Comparison of ENCODE assay signal across 11 cellular contexts in the genomic region with DNA sequence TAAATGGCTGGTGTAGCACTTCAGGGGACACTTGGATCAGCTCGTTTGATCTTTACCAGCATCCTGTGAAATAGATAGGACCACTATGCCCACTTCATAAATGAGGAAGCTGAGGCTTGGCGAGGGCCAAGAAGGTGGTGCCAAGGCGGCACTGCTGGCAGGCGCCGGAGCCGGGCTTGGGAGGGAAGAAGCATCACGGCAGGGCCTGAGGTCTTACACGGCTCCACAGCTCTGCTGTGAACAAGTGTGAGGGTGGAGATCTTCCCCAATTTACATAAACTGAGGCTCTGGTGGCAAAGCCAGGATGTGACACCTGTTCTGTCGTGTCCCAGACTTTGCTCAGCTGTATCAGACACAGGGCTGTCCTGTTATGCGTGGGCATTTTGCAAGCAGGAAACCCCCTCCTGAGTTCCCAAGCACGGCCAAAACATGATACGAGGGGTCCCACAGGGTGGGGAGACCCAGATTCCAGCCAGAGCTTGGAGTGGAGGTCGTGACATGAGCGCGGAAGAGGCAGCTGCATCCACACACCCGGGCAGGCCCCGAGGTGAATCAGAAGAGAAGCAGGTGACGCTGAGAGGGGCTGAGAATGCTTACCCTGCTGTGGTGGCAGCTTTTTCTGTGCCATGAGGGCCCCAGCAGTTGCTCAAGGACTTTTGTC.
DNase-seq lines count a peak whose midpoint lies in the region; ATAC-seq and TF ChIP-seq lines count a peak whose summit lies in the region.
"Had no signal": no experiment of that assay in that cellular context is flagged by ENCODE, and none has a peak within 500 bp of the region (broad histone marks: within the 10 kb centered on the region; RNA-seq: fewer than 3 reads in every experiment).

No MANE protein-coding gene starts in this region.

- no peaks in the 10 kb centered on the region for H3K27me3 ChIP-seq in suprapubic skin

- WGBS in suprapubic skin, result 71% methylated on average over 17 of the region's 18 CpGs

- POLR2A ChIA-PET in GM10248 (lab: Yijun Ruan, JAX), result no interaction called here

- no peaks in the 10 kb centered on the region for H3K4me1 Mint-ChIP-seq in central memory CD8-positive, alpha-beta T cell
- peaks cover 14% of the 10 kb centered on the region for H3K4me1 Mint-ChIP-seq in mesothelial cell of epicardium

- H3K4me1 ChIP-seq in suprapubic skin, result no peaks in the 10 kb centered on the region

- H3K27me3 Mint-ChIP-seq in central memory CD8-positive, alpha-beta T cell, result peaks cover 7% of the 10 kb centered on the region
- H3K27me3 Mint-ChIP-seq in mesothelial cell of epicardium (ENCODE audit: low read depth), result no peaks in the 10 kb centered on the region

- TF ChIP-seq CTCF in GM10248 (IDR thresholded peaks at IDR 0.05; ENCODE audit: control extremely low read depth, extremely low read depth, low read depth, missing control alignments) (no peak), mesothelial cell of epicardium (IDR thresholded peaks at IDR 0.05; ENCODE audit: unreplicated experiment) (no peak), suprapubic skin (IDR thresholded peaks at IDR 0.05) (no peak)

- H3K36me3 ChIP-seq in suprapubic skin, result no peaks in the 10 kb centered on the region

- peak; percentile 82 for DNase-seq in GM10248 (ENCODE audit: extremely low spot score)
- DNase-seq in central memory CD8-positive, alpha-beta T cell (ENCODE audit: low spot score in 2 of 2), result no peak
- DNase-seq in mesothelial cell of epicardium (ENCODE audit: low spot score in 2 of 2, unreplicated experiment in 2 of 2), result no peak
- DNase-seq in UCSD-AML1 (lab: John Stamatoyannopoulos, UW; ENCODE audit: unreplicated experiment), result no peak
- no peak for DNase-seq in suprapubic skin (ENCODE audit: low spot score in 2 of 2)
- no peak for DNase-seq in MV-4-11 (lab: John Stamatoyannopoulos, UW)
- DNase-seq: NCI-H82 had no signal

- H3K4me3 ChIP-seq in suprapubic skin, result no peak overlapping the region

- ATAC-seq in GM19397 (IDR thresholded peaks at IDR 0.05; ENCODE audit: unreplicated experiment), result peak; percentile 66
- peak; percentile 76 for ATAC-seq in HG03045 (IDR thresholded peaks at IDR 0.05; ENCODE audit: unreplicated experiment)
- ATAC-seq in central memory CD8-positive, alpha-beta T cell (replicated peaks; ENCODE audit: extremely low read depth, poor library complexity, severe bottlenecking), result peak; percentile 24
- ATAC-seq: activated naive CD4-positive, alpha-beta T cell treated with anti-CD3 and anti-CD28 coated beads, Interleukin-2, amount 50 U/mL, for 72 hours had no signal

- no peaks in the 10 kb centered on the region for H3K36me3 Mint-ChIP-seq in central memory CD8-positive, alpha-beta T cell (ENCODE audit: insufficient read depth)
- no peaks in the 10 kb centered on the region for H3K36me3 Mint-ChIP-seq in mesothelial cell of epicardium
- H3K36me3 Mint-ChIP-seq: activated naive CD4-positive, alpha-beta T cell treated with anti-CD3 and anti-CD28 coated beads, Interleukin-2, amount 50 U/mL, for 72 hours had no signal

- no peak overlapping the region for H3K4me3 Mint-ChIP-seq in central memory CD8-positive, alpha-beta T cell
- H3K4me3 Mint-ChIP-seq in mesothelial cell of epicardium, result no peak overlapping the region

- no peaks in the 10 kb centered on the region for H3K9me3 ChIP-seq in suprapubic skin

- TF ChIP-seq EP300 in suprapubic skin (IDR thresholded peaks at IDR 0.05), result no peak

- CTCF ChIA-PET in GM10248 (lab: Yijun Ruan, JAX), result interaction anchor here (0.8 to 4.6 kb wide), 14 partner anchors 9 to 310 kb away, joined by 3 to 30 read pairs (median 3); no protein-coding TSS in a partner anchor

- TF ChIP-seq POLR2A in suprapubic skin (IDR thresholded peaks at IDR 0.05), result no peak

- no peak overlapping the region for H3K27ac ChIP-seq in suprapubic skin
- H3K27ac ChIP-seq: C4-2B had no signal

- no peak overlapping the region for H3K27ac Mint-ChIP-seq in central memory CD8-positive, alpha-beta T cell (ENCODE audit: low read depth)
- H3K27ac Mint-ChIP-seq in mesothelial cell of epicardium, result no peak overlapping the region
- H3K27ac Mint-ChIP-seq: activated naive CD4-positive, alpha-beta T cell treated with anti-CD3 and anti-CD28 coated beads, Interleukin-2, amount 50 U/mL, for 72 hours had no signal

- H3K9me3 Mint-ChIP-seq in central memory CD8-positive, alpha-beta T cell, result no peaks in the 10 kb centered on the region
- H3K9me3 Mint-ChIP-seq in mesothelial cell of epicardium, result no peaks in the 10 kb centered on the region
- H3K9me3 Mint-ChIP-seq: activated naive CD4-positive, alpha-beta T cell treated with anti-CD3 and anti-CD28 coated beads, Interleukin-2, amount 50 U/mL, for 72 hours had no signal

Comparison
In these comparisons a context has a peak if more than half of its experiments do, and no peak if none do; other contexts are left out.
1. ATAC-seq: peak in every context shown above with its lines; median percentile 76 in HG03045; 66 in GM19397; 24 in central memory CD8-positive, alpha-beta T cell.